ENCODE assay signal across 1 cellular context in genomic region chr13:44752184-44752583, GRCh38.
TF ChIP-seq lines count a peak whose summit lies in the region.

No MANE protein-coding gene starts in this region.

TF ChIP-seq in HepG2, 621 proteins besides CTCF, POLR2A, EP300 and RAD21 (continued from another document):
- TF ChIP-seq HMGXB3 (CRISPR knock-in tag; IDR thresholded peaks at IDR 0.05; ENCODE audit: borderline replicate concordance) (no peak), ZNF776 (CRISPR knock-in tag; IDR thresholded peaks at IDR 0.05) (no peak), ZNF3 (CRISPR knock-in tag; IDR thresholded peaks at IDR 0.05) (no peak), KDM5A (IDR thresholded peaks at IDR 0.05; ENCODE audit: borderline replicate concordance, low read length) (no peak), ZNF614 (CRISPR knock-in tag; IDR thresholded peaks at IDR 0.05; ENCODE audit: borderline replicate concordance) (no peak), ZHX2 (IDR thresholded peaks at IDR 0.05; ENCODE audit: low read depth) (no peak), ZHX2 (CRISPR knock-in tag; IDR thresholded peaks at IDR 0.05; ENCODE audit: borderline replicate concordance) (no peak), MAFF (IDR thresholded peaks at IDR 0.05; ENCODE audit: low read depth, low read length) (peak; percentile 68), MEIS1 (CRISPR knock-in tag; IDR thresholded peaks at IDR 0.05; ENCODE audit: borderline replicate concordance) (no peak), CBFB (CRISPR knock-in tag; IDR thresholded peaks at IDR 0.05) (no peak), ATF3 (CRISPR knock-in tag; IDR thresholded peaks at IDR 0.05) (no peak), ZNF639 (CRISPR knock-in tag; conservative IDR thresholded peaks at IDR 0.05) (no peak), MAX (IDR thresholded peaks at IDR 0.05) (no peak), CREB3 (CRISPR knock-in tag; IDR thresholded peaks at IDR 0.05) (no peak), TBX3 (IDR thresholded peaks at IDR 0.05; ENCODE audit: borderline replicate concordance) (no peak), GATAD1 (CRISPR knock-in tag; IDR thresholded peaks at IDR 0.05) (no peak), FOXA1 (IDR thresholded peaks at IDR 0.05) (no peak), FOXA1 (CRISPR knock-in tag; IDR thresholded peaks at IDR 0.05) (no peak), KLF13 (CRISPR knock-in tag; IDR thresholded peaks at IDR 0.05) (no peak), PHF20 (CRISPR knock-in tag; IDR thresholded peaks at IDR 0.05) (no peak), MAFK (conservative IDR thresholded peaks at IDR 0.05 in 1 of 2, IDR thresholded peaks at IDR 0.05 in 1 of 2; ENCODE audit: low read length in 2 of 2) (peak; percentile 56 to 73; a peak in 3 of 4 replicates), HOXA5 (CRISPR knock-in tag; IDR thresholded peaks at IDR 0.05) (no peak), FOXJ3 (CRISPR knock-in tag; IDR thresholded peaks at IDR 0.05; ENCODE audit: borderline replicate concordance) (no peak), ATF2 (CRISPR knock-in tag; IDR thresholded peaks at IDR 0.05) (no peak), ZNF788 (CRISPR knock-in tag; IDR thresholded peaks at IDR 0.05; ENCODE audit: borderline replicate concordance) (no peak), ZSCAN30 (CRISPR knock-in tag; IDR thresholded peaks at IDR 0.05) (no peak), ZNF234 (CRISPR knock-in tag; conservative IDR thresholded peaks at IDR 0.05) (no peak), ZFP91 (CRISPR knock-in tag; IDR thresholded peaks at IDR 0.05; ENCODE audit: borderline replicate concordance) (no peak), FOXM1 (CRISPR knock-in tag; IDR thresholded peaks at IDR 0.05) (no peak), NR2F1 (CRISPR knock-in tag; IDR thresholded peaks at IDR 0.05) (0 out of 4 replicates have a peak, but pooled peaks of 1 of the 2 experiments have one; percentile 33), STAT5B (CRISPR knock-in tag; IDR thresholded peaks at IDR 0.05) (no peak), CENPBD1 (CRISPR knock-in tag; IDR thresholded peaks at IDR 0.05; ENCODE audit: borderline replicate concordance, low read depth) (no peak), SSRP1 (CRISPR knock-in tag; IDR thresholded peaks at IDR 0.05) (no peak), PBX3 (CRISPR knock-in tag; IDR thresholded peaks at IDR 0.05; ENCODE audit: borderline replicate concordance) (no peak), SOX5 (CRISPR knock-in tag; IDR thresholded peaks at IDR 0.05; ENCODE audit: borderline replicate concordance) (peak; percentile 21; the same call in 1 of the 2 replicates), NR3C1 (CRISPR knock-in tag; IDR thresholded peaks at IDR 0.05) (no peak), CC2D1A (CRISPR knock-in tag; IDR thresholded peaks at IDR 0.05) (no peak), BCLAF1 (IDR thresholded peaks at IDR 0.05) (no peak), ZNF562 (CRISPR knock-in tag; IDR thresholded peaks at IDR 0.05; ENCODE audit: borderline replicate concordance) (no peak), ZNF343 (CRISPR knock-in tag; IDR thresholded peaks at IDR 0.05) (no peak)
